Comparison of ENCODE assay signal across 24 cellular contexts in the genomic region with DNA sequence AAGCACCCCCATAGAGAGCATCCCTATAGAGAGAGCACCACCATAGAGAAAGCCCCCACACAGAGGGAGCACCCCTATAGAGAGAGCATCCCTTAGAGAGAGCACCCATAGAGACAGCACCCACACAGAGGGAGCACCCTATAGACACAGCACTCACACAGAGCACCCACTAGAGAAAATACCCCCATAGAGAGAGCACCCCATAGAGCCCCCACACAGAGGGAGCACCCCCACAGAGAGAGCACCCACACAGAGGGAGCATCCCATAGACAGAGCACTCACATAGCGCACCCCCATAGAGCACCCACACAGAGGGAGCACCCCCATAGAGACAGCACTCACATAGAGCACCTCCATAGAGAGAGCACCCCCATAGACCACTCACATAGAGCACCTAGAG. TPM values are rescaled to one million over a fixed set of nuclear protein-coding genes. Genes with fewer than 3 reads are reported as not detected.
DNase-seq lines count a peak whose midpoint lies in the region; ATAC-seq, FAIRE-seq and TF ChIP-seq lines count a peak whose summit lies in the region.
"Had no signal": no experiment of that assay in that cellular context is flagged by ENCODE, and none has a peak within 500 bp of the region (broad histone marks: within the 10 kb centered on the region; RNA-seq: fewer than 3 reads in every experiment).

No MANE protein-coding gene starts in this region.

- WGBS in K562 (ENCODE audit: insufficient coverage, low coverage, missing lambda C conversion rate): 40% methylated on average over 1 of the region's 1 CpG
- no CpG with 5 or more reads among the region's 1 CpG for WGBS in esophagus muscularis mucosa

- TF ChIP-seq CTCF in K562 (IDR thresholded peaks at IDR 0.05 in 2 of 3, conservative IDR thresholded peaks at IDR 0.05 in 1 of 3; ENCODE audit: insufficient read depth in 2 of 3, low read depth in 1 of 3, low read length in 3 of 3): no peak
- TF ChIP-seq CTCF in chondrocyte (IDR thresholded peaks at IDR 0.05): no peak
- no peak for TF ChIP-seq CTCF in esophagus muscularis mucosa (IDR thresholded peaks at IDR 0.05)

- H3K27ac Mint-ChIP-seq in chondrocyte (ENCODE audit: unreplicated experiment): no peak overlapping the region
- H3K27ac Mint-ChIP-seq in naive thymus-derived CD4-positive, alpha-beta T cell: no peak overlapping the region
- H3K27ac Mint-ChIP-seq: B cell; CD4-positive, CD25-positive, alpha-beta regulatory T cell; CD8-positive, alpha-beta memory T cell had no signal

- peaks cover 15% of the 10 kb centered on the region for H3K27me3 Mint-ChIP-seq in chondrocyte (ENCODE audit: low read depth)
- H3K27me3 Mint-ChIP-seq in naive thymus-derived CD4-positive, alpha-beta T cell: peaks cover 7 to 28% (median 7%) of the 10 kb centered on the region in 5 donors

- POLR2A ChIA-PET in K562 (lab: Yijun Ruan, JAX): no interaction called here
- POLR2A ChIA-PET in naive thymus-derived CD4-positive, alpha-beta T cell (lab: Charles Lee): no interaction called here

- in situ Hi-C loops in K562 (cut with MboI): no loop called here

- H3K9me1 ChIP-seq in K562 (ENCODE audit: control insufficient read depth, insufficient read depth, low read length): no peaks in the 10 kb centered on the region

- TF ChIP-seq POLR2A in K562 (conservative IDR thresholded peaks at IDR 0.05) (no peak), esophagus muscularis mucosa (IDR thresholded peaks at IDR 0.05; ENCODE audit: low read depth) (no peak)

- TF ChIP-seq RAD21 in K562 (CRISPR knock-in tag; conservative IDR thresholded peaks at IDR 0.05 in 1 of 2, IDR thresholded peaks at IDR 0.05 in 1 of 2): no peak

- CTCF ChIA-PET in K562 (lab: Yijun Ruan, JAX; ENCODE audit: low intra/inter-chr PET ratio): interaction anchor here (3.3 kb wide), 1 partner anchor 156 kb away, joined by 29 read pairs; no protein-coding TSS in a partner anchor
- CTCF ChIA-PET in naive thymus-derived CD4-positive, alpha-beta T cell (lab: Charles Lee): no interaction called here

- H2AFZ ChIP-seq in K562 (ENCODE audit: low read depth, low read length): no peak overlapping the region

- H3K27ac ChIP-seq in K562 (ENCODE audit: extremely low read depth, low read depth, low read length) (no peak overlapping the region), esophagus muscularis mucosa (replicated peaks in 1 of 4) (no peak overlapping the region)
- no peak overlapping the region for H3K27ac ChIP-seq in naive thymus-derived CD4-positive, alpha-beta T cell (ENCODE audit: low read depth, low read length)
- H3K27ac ChIP-seq: 22Rv1, BLaER1, C4-2B had no signal

- no peak for FAIRE-seq in K562 (lab: Jason Lieb, UNC)
- FAIRE-seq: A204.1, D721Med, GM12891, GM18507, H54 had no signal

- ATAC-seq in K562 (no peak), sciatic nerve (no peak)
- ATAC-seq in naive thymus-derived CD4-positive, alpha-beta T cell: no peak

- H3K27me3 ChIP-seq in K562 (ENCODE audit: control insufficient read depth in 2 of 2, insufficient read depth in 2 of 2, low read length in 2 of 2) (peaks cover 21 to 38% of the 10 kb centered on the region in 2 experiments), esophagus muscularis mucosa (peaks cover 0 to 49% (median 1%) of the 10 kb centered on the region in 4 donors)
- H3K27me3 ChIP-seq in naive thymus-derived CD4-positive, alpha-beta T cell (ENCODE audit: control insufficient read depth in 2 of 2, insufficient read depth in 2 of 2, low read length in 2 of 2): peaks cover 0 to 2% of the 10 kb centered on the region in 2 donors
- H3K27me3 ChIP-seq: BLaER1 had no signal

- DNase-seq in activated effector memory CD4-positive, alpha-beta T cell treated with anti-CD3 and anti-CD28 coated beads, Interleukin-2, amount 50 U/mL, for 16 hours: peak; percentile 43
- no peak for DNase-seq in activated effector memory CD4-positive, alpha-beta T cell treated with Interleukin-2 at 50 U/mL for 16 hours
- DNase-seq in K562 (ENCODE audit: extremely low read depth in 1 of 4, low spot score in 3 of 4): no peak
- DNase-seq in sciatic nerve (ENCODE audit: low spot score): peak; percentile 9
- no peak for DNase-seq in chondrocyte (ENCODE audit: low spot score)
- no peak for DNase-seq in naive thymus-derived CD4-positive, alpha-beta T cell
- DNase-seq in esophagus muscularis mucosa (ENCODE audit: extremely low spot score): no peak
- DNase-seq: CD4-positive, CD25-positive, alpha-beta regulatory T cell; CD8-positive, alpha-beta memory T cell; DMS 273 treated with DMSO at 0.1 percent for 48 hours; DMS79; EL; GDM1; GOT3 had no signal

- no peaks in the 10 kb centered on the region for H4K20me1 ChIP-seq in K562 (replicated peaks; ENCODE audit: control insufficient read depth, insufficient read depth, low read length)
- H4K20me1 ChIP-seq: BLaER1 had no signal

- no TSS peak for BruUV-seq in K562 (replicated peaks; lab: Mats Ljungman, UMichigan)

- H3K4me3 ChIP-seq in K562 (no peak overlapping the region), esophagus muscularis mucosa (no peak overlapping the region)
- H3K4me3 ChIP-seq in naive thymus-derived CD4-positive, alpha-beta T cell (ENCODE audit: low read length): no peak overlapping the region
- H3K4me3 ChIP-seq: BLaER1, HAP-1 had no signal

- no peak overlapping the region for H3K4me2 ChIP-seq in K562 (ENCODE audit: insufficient read depth, low read length)

- H3K79me2 ChIP-seq in K562 (ENCODE audit: control insufficient read depth, insufficient read depth, low read length): no peaks in the 10 kb centered on the region

- peaks cover 4% of the 10 kb centered on the region for H3K4me1 Mint-ChIP-seq in chondrocyte (ENCODE audit: low read depth)
- peaks cover 3 to 7% (median 5%) of the 10 kb centered on the region in 7 donors for H3K4me1 Mint-ChIP-seq in naive thymus-derived CD4-positive, alpha-beta T cell

- intact Hi-C loops in K562 (cut with micrococcal nuclease) (no loop called here), sciatic nerve (cut with DNase I) (no loop called here), esophagus muscularis mucosa (cut with DNase I) (loop anchor here (5.0 kb wide), 1 partner anchor 434 kb away; no protein-coding TSS in a partner anchor)
- intact Hi-C loops in naive thymus-derived CD4-positive, alpha-beta T cell (cut with micrococcal nuclease): loop anchor here in 1 of 2 donors (10.0 kb wide), 1 partner anchor 271 kb away; a partner anchor contains a TSS

- no peak for TF ChIP-seq EP300 in K562 (IDR thresholded peaks at IDR 0.05; ENCODE audit: low read length)
- TF ChIP-seq EP300 in esophagus muscularis mucosa (IDR thresholded peaks at IDR 0.05): no peak

- H3K36me3 ChIP-seq in K562 (ENCODE audit: control insufficient read depth, insufficient read depth, low read length) (no peaks in the 10 kb centered on the region), esophagus muscularis mucosa (no peaks in the 10 kb centered on the region)
- no peaks in the 10 kb centered on the region for H3K36me3 ChIP-seq in naive thymus-derived CD4-positive, alpha-beta T cell (ENCODE audit: control insufficient read depth in 2 of 3, insufficient read depth in 3 of 3, low read length in 3 of 3)
- H3K36me3 ChIP-seq: BLaER1, HAP-1 had no signal

- H3K9me3 ChIP-seq in K562 (replicated peaks; ENCODE audit: control insufficient read depth, insufficient read depth, low read depth, low read length) (no peaks in the 10 kb centered on the region), esophagus muscularis mucosa (no peaks in the 10 kb centered on the region)
- no peaks in the 10 kb centered on the region for H3K9me3 ChIP-seq in naive thymus-derived CD4-positive, alpha-beta T cell (ENCODE audit: control insufficient read depth in 2 of 3, low read length in 3 of 3)
- H3K9me3 ChIP-seq: BLaER1, HAP-1 had no signal

- peaks cover 0 to 19% of the 10 kb centered on the region in 2 experiments; a peak in 3 of 5 replicates for H3K4me1 ChIP-seq in K562 (replicated peaks in 1 of 2; ENCODE audit: control insufficient read depth in 2 of 2, insufficient read depth in 2 of 2, low read length in 2 of 2)
- H3K4me1 ChIP-seq in naive thymus-derived CD4-positive, alpha-beta T cell (ENCODE audit: control insufficient read depth in 2 of 2, insufficient read depth in 2 of 2, low read length in 2 of 2): peaks cover 4 to 9% of the 10 kb centered on the region in 2 donors
- peaks cover 4 to 15% (median 12%) of the 10 kb centered on the region in 4 donors for H3K4me1 ChIP-seq in esophagus muscularis mucosa

- no peak overlapping the region for H3K9ac ChIP-seq in K562 (ENCODE audit: insufficient read depth in 1 of 2, low read depth in 2 of 2, low read length in 2 of 2)
- H3K9ac ChIP-seq: BLaER1 had no signal

- peaks cover 3% of the 10 kb centered on the region for H3K9me3 Mint-ChIP-seq in chondrocyte (ENCODE audit: low read depth)
- no peaks in the 10 kb centered on the region for H3K9me3 Mint-ChIP-seq in naive thymus-derived CD4-positive, alpha-beta T cell
- H3K9me3 Mint-ChIP-seq: CD4-positive, CD25-positive, alpha-beta regulatory T cell; CD8-positive, alpha-beta memory T cell had no signal

- no peak overlapping the region for H3K4me3 Mint-ChIP-seq in chondrocyte (ENCODE audit: unreplicated experiment)
- no peak overlapping the region for H3K4me3 Mint-ChIP-seq in naive thymus-derived CD4-positive, alpha-beta T cell
- H3K4me3 Mint-ChIP-seq: B cell; CD4-positive, CD25-positive, alpha-beta regulatory T cell; CD8-positive, alpha-beta memory T cell had no signal

- H3K36me3 Mint-ChIP-seq in chondrocyte (ENCODE audit: low read depth): no peaks in the 10 kb centered on the region
- H3K36me3 Mint-ChIP-seq in naive thymus-derived CD4-positive, alpha-beta T cell: no peaks in the 10 kb centered on the region
- H3K36me3 Mint-ChIP-seq: CD4-positive, CD25-positive, alpha-beta regulatory T cell; CD8-positive, alpha-beta memory T cell had no signal

RNA-seq across cellular contexts. Expression of a gene that starts 48.6 kb away (rescaled TPM):
- total RNA-seq in K562 (2011; cell fraction: chromatin; rRNA removed; ENCODE audit: low replicate concordance): 622 and 799 TPM in 2 replicates
- total RNA-seq in K562 (2011; cell fraction: nucleolus; rRNA removed): 847 and 892 TPM in 2 replicates
- 1,016 and 1,247 TPM in 2 replicates for total RNA-seq in K562 (2011; cell fraction: nucleoplasm; rRNA removed)
- total RNA-seq in K562 (2014; rRNA removed) (294 and 361 TPM in 2 replicates), K562 (2014; rRNA removed; fragmentation: Illumina TruSeq; extraction: Trizol) (236 and 238 TPM in 2 replicates), K562 (2015; rRNA removed; fragmentation: Illumina TruSeq; extraction: Trizol) (173 and 188 TPM in 2 replicates), K562 (2021) (254 and 296 TPM in 2 replicates), sciatic nerve (116 TPM), chondrocyte (21.3 to 33.7 TPM (median 31.8 TPM) in 3 replicates), esophagus muscularis mucosa (10 to 100 TPM; 25.3 to 63.5 (median 37.7) TPM)
- polyA plus RNA-seq in K562 (2011; rRNA removed) (625 and 787 TPM in 2 replicates), K562 (2014; fragmentation: Illumina TruSeq; extraction: Trizol) (188 and 224 TPM in 2 replicates), K562 (2014; fragmentation: Nextera tagmentation; extraction: Ambion mirVana) (10 to 100 TPM; 57.1 to 69.2 TPM), K562 (2014; rRNA removed) (250 and 268 TPM in 2 replicates)
- polyA plus RNA-seq in K562 (2011; cell fraction: cytosol; rRNA removed): 709 and 1,098 TPM in 2 replicates
- polyA plus RNA-seq in K562 (2011; cell fraction: nucleus; rRNA removed): 446 and 453 TPM in 2 replicates
- polyA plus RNA-seq in K562 (2012): 116 and 259 TPM in 2 replicates
- 551 and 619 TPM in 2 replicates for polyA minus RNA-seq in K562 (2011; rRNA and poly(A)+ RNA removed)
- polyA minus RNA-seq in K562 (2011; cell fraction: cytosol; rRNA and poly(A)+ RNA removed): 392 and 408 TPM in 2 replicates
- polyA minus RNA-seq in K562 (2011; cell fraction: nucleus; rRNA and poly(A)+ RNA removed): 329 and 473 TPM in 2 replicates
- 10 to 100 TPM; 43.6 to 70.0 (median 46.5) TPM for total RNA-seq in naive thymus-derived CD4-positive, alpha-beta T cell
- polyA plus RNA-seq in naive thymus-derived CD4-positive, alpha-beta T cell: 10 to 100 TPM; 22.2 to 33.2 TPM

Comparison
In these comparisons a context has a peak if more than half of its experiments do, and no peak if none do; other contexts are left out.
1. DNase-seq: peak in activated effector memory CD4-positive, alpha-beta T cell treated with anti-CD3 and anti-CD28 coated beads, Interleukin-2, amount 50 U/mL, for 16 hours (single experiment) and sciatic nerve (single experiment); none in activated effector memory CD4-positive, alpha-beta T cell treated with Interleukin-2 at 50 U/mL for 16 hours (single experiment), K562 (0 of 4), chondrocyte (single experiment), naive thymus-derived CD4-positive, alpha-beta T cell (0 of 9) and esophagus muscularis mucosa (single experiment).